Comparison of ENCODE assay signal across 9 cellular contexts in genomic region chr17:72661093-72661944, GRCh38.
A peak's percentile ranks its signal among the peaks of the same experiment; 100 is the strongest.
DNase-seq lines count a peak whose midpoint lies in the region; TF ChIP-seq lines count a peak whose summit lies in the region.
"Had no signal": no experiment of that assay in that cellular context is flagged by ENCODE, and none has a peak within 500 bp of the region (broad histone marks: within the 10 kb centered on the region; RNA-seq: fewer than 3 reads in every experiment).

No MANE protein-coding gene starts in this region.

- H3K9me3 Mint-ChIP-seq in osteocyte (ENCODE audit: unreplicated experiment): no peaks in the 10 kb centered on the region

- DNase-seq in AG09319 (ENCODE audit: extremely low read depth, low read depth) (no peak), HT1080 (ENCODE audit: low read depth) (peak; percentile 72), SK-N-DZ (ENCODE audit: low spot score) (peak; percentile 73), kidney glomerular epithelial cell (lab: John Stamatoyannopoulos, UW) (peak; percentile 61), NCI-H82 treated with DMSO at 0.1 percent for 48 hours (lab: John Stamatoyannopoulos, UW; ENCODE audit: unreplicated experiment) (no peak), osteocyte (ENCODE audit: extremely low spot score, unreplicated experiment) (no peak)
- no peak for DNase-seq in stimulated activated CD4-positive, alpha-beta T cell treated with anti-CD3 and anti-CD28 coated beads, Interleukin-2, amount 100 ng/mL, for 24 hours
- DNase-seq in activated effector memory CD4-positive, alpha-beta T cell treated with Interleukin-2 at 50 U/mL for 16 hours: no peak
- DNase-seq: activated T-cell treated with anti-CD3 and anti-CD28 coated beads, Interleukin-2, amount 50 U/mL, for 48 hours had no signal

- peaks cover 3% of the 10 kb centered on the region for H3K36me3 Mint-ChIP-seq in osteocyte (ENCODE audit: unreplicated experiment)

- peak; percentile 1; the same call in 1 of the 2 replicates for TF ChIP-seq CTCF in AG09319 (IDR thresholded peaks at IDR 0.05; ENCODE audit: low read depth, low read length)
- TF ChIP-seq CTCF in osteocyte (IDR thresholded peaks at IDR 0.05): no peak

- peaks cover 9% of the 10 kb centered on the region for H3K4me1 Mint-ChIP-seq in osteocyte (ENCODE audit: unreplicated experiment)

- H3K27ac Mint-ChIP-seq in osteocyte (ENCODE audit: unreplicated experiment): no peak overlapping the region

- no peak overlapping the region for H3K4me3 Mint-ChIP-seq in osteocyte (ENCODE audit: unreplicated experiment)

- no peaks in the 10 kb centered on the region for H3K27me3 Mint-ChIP-seq in osteocyte (ENCODE audit: unreplicated experiment)

Comparison
In these comparisons a context has a peak if more than half of its experiments do, and no peak if none do; other contexts are left out.
1. DNase-seq: peak in HT1080 (single experiment), SK-N-DZ (single experiment) and kidney glomerular epithelial cell (single experiment); none in AG09319 (single experiment), stimulated activated CD4-positive, alpha-beta T cell treated with anti-CD3 and anti-CD28 coated beads, Interleukin-2, amount 100 ng/mL, for 24 hours (0 of 2), NCI-H82 treated with DMSO at 0.1 percent for 48 hours (single experiment), osteocyte (single experiment) and activated effector memory CD4-positive, alpha-beta T cell treated with Interleukin-2 at 50 U/mL for 16 hours (single experiment).